21 cellular contexts compared by ENCODE assay signal in genomic region chr16:85100265-85100664, GRCh38. TPM values are rescaled to one million over a fixed set of nuclear protein-coding genes. Genes with fewer than 3 reads are reported as not detected.
DNase-seq lines count a peak whose midpoint lies in the region; ATAC-seq, FAIRE-seq and TF ChIP-seq lines count a peak whose summit lies in the region.
"Had no signal": no experiment of that assay in that cellular context is flagged by ENCODE, and none has a peak within 500 bp of the region (broad histone marks: within the 10 kb centered on the region; RNA-seq: fewer than 3 reads in every experiment).

No MANE protein-coding gene starts in this region.

- CTCF ChIA-PET in HEK293 (lab: Yijun Ruan, JAX) (interaction anchor here (0.6 kb wide), 1 partner anchor 57 kb away, joined by 3 read pairs; no protein-coding TSS in a partner anchor), K562 (lab: Yijun Ruan, JAX; ENCODE audit: low intra/inter-chr PET ratio) (no interaction called here)

- H2AFZ ChIP-seq in K562 (ENCODE audit: low read depth, low read length): no peak overlapping the region
- H2AFZ ChIP-seq in osteoblast (ENCODE audit: low read length): no peak overlapping the region

- TF ChIP-seq EP300 in K562 (IDR thresholded peaks at IDR 0.05; ENCODE audit: low read length) (no peak), stomach (IDR thresholded peaks at IDR 0.05) (no peak)

- FAIRE-seq in K562 (lab: Jason Lieb, UNC): no peak
- FAIRE-seq: GM12891, GM18507, H54 had no signal

- 0 out of 2 replicates have a peak, but pooled peaks cover 7% of the 10 kb centered on the region for H4K20me1 ChIP-seq in K562 (replicated peaks; ENCODE audit: control insufficient read depth, insufficient read depth, low read length)
- H4K20me1 ChIP-seq in osteoblast (ENCODE audit: insufficient read depth, low read length): no peaks in the 10 kb centered on the region

- BruUV-seq in K562 (replicated peaks; lab: Mats Ljungman, UMichigan): no TSS peak

- intact Hi-C loops in K562 (cut with micrococcal nuclease) (no loop called here), stomach (cut with DNase I; ENCODE audit: low total_unique reads) (no loop called here)

- H3K27me3 ChIP-seq in K562 (ENCODE audit: control insufficient read depth in 2 of 2, insufficient read depth in 2 of 2, low read length in 2 of 2): peaks cover 40 to 41% of the 10 kb centered on the region in 2 experiments
- H3K27me3 ChIP-seq in osteoblast (ENCODE audit: insufficient read depth, low read length): peaks cover 32% of the 10 kb centered on the region
- H3K27me3 ChIP-seq in stomach: peaks cover 0 to 15% (median 0%) of the 10 kb centered on the region in 3 donors

- TF ChIP-seq CTCF in HEK293 (tag by site-specific recombination; IDR thresholded peaks at IDR 0.05) (no peak), K562 (IDR thresholded peaks at IDR 0.05 in 2 of 3, conservative IDR thresholded peaks at IDR 0.05 in 1 of 3; ENCODE audit: insufficient read depth in 2 of 3, low read depth in 1 of 3, low read length in 3 of 3) (no peak), osteoblast (IDR thresholded peaks at IDR 0.05; ENCODE audit: extremely low read depth, low read depth, low read length) (no peak), stomach (IDR thresholded peaks at IDR 0.05) (no peak)

- no peaks in the 10 kb centered on the region for H3K36me3 ChIP-seq in HEK293 (ENCODE audit: control insufficient read depth in 2 of 2, insufficient read depth in 1 of 2, low read length in 2 of 2)
- H3K36me3 ChIP-seq in K562 (ENCODE audit: control insufficient read depth, insufficient read depth, low read length): no peaks in the 10 kb centered on the region
- H3K36me3 ChIP-seq in osteoblast (ENCODE audit: insufficient read depth, low read length): no peaks in the 10 kb centered on the region
- H3K36me3 ChIP-seq in stomach: no peaks in the 10 kb centered on the region
- H3K36me3 ChIP-seq: HAP-1 had no signal

- WGBS in K562 (ENCODE audit: insufficient coverage, low coverage, missing lambda C conversion rate): 29% methylated on average over 10 of the region's 10 CpGs
- 90 to 97% (median 93%) methylated on average over 10 of the region's 10 CpGs for WGBS in stomach, 5 donors

- no peak overlapping the region for H3K9ac ChIP-seq in K562 (ENCODE audit: insufficient read depth in 1 of 2, low read depth in 2 of 2, low read length in 2 of 2)

- no peaks in the 10 kb centered on the region for H3K4me1 ChIP-seq in HEK293 (ENCODE audit: control insufficient read depth, insufficient read depth, low read length)
- H3K4me1 ChIP-seq in K562 (replicated peaks in 1 of 2; ENCODE audit: control insufficient read depth in 2 of 2, insufficient read depth in 2 of 2, low read length in 2 of 2): peaks cover 0 to 4% of the 10 kb centered on the region in 2 experiments; a peak in 2 of 5 replicates
- no peaks in the 10 kb centered on the region for H3K4me1 ChIP-seq in osteoblast (ENCODE audit: insufficient read depth, low read length)
- H3K4me1 ChIP-seq in stomach: peaks cover 0 to 7% (median 0%) of the 10 kb centered on the region in 4 donors

- TF ChIP-seq RAD21 in K562 (CRISPR knock-in tag; conservative IDR thresholded peaks at IDR 0.05 in 1 of 2, IDR thresholded peaks at IDR 0.05 in 1 of 2): no peak

- H3K79me2 ChIP-seq in K562 (ENCODE audit: control insufficient read depth, insufficient read depth, low read length) (no peaks in the 10 kb centered on the region), osteoblast (ENCODE audit: insufficient read depth, low read length) (no peaks in the 10 kb centered on the region)

- ATAC-seq in K562: no peak
- no peak for ATAC-seq in GM21381 (IDR thresholded peaks at IDR 0.05; ENCODE audit: unreplicated experiment)

- DNase-seq in K562 (ENCODE audit: extremely low read depth in 1 of 4, low spot score in 3 of 4): no peak
- peak; percentile 30 for DNase-seq in osteoblast (ENCODE audit: insufficient read length, low spot score, missing footprints)
- no peak for DNase-seq in stomach
- DNase-seq in foreskin melanocyte: no peak
- DNase-seq: C1 segment of cervical spinal cord; Calu3; CD4-positive, alpha-beta memory T cell; COR-L47; DMS53; DMS79 treated with DMSO at 0.1 percent for 48 hours; GF-D8; GOT3 had no signal

- no peak overlapping the region for H3K4me3 ChIP-seq in HEK293 (ENCODE audit: low read depth, low read length)
- H3K4me3 ChIP-seq in K562: no peak overlapping the region
- H3K4me3 ChIP-seq in osteoblast (ENCODE audit: insufficient read depth, low read length): no peak overlapping the region
- H3K4me3 ChIP-seq in stomach: no peak overlapping the region
- H3K4me3 ChIP-seq: HAP-1 had no signal

- POLR2A ChIA-PET in HEK293 (lab: Yijun Ruan, JAX) (no interaction called here), K562 (lab: Yijun Ruan, JAX) (interaction anchor here (1.1 to 1.6 kb wide), 2 partner anchors 9 to 89 kb away, joined by 3 to 4 read pairs; partner anchors contain the start of gene ZDHHC7)

- no peaks in the 10 kb centered on the region for H3K9me1 ChIP-seq in K562 (ENCODE audit: control insufficient read depth, insufficient read depth, low read length)

- in situ Hi-C loops in K562 (cut with MboI): loop anchor here (5.0 to 25.0 kb wide), 2 partner anchors 337 to 912 kb away; no protein-coding TSS in a partner anchor

- H3K9me3 ChIP-seq in HEK293 (ENCODE audit: control insufficient read depth, insufficient read depth, low read depth, low read length) (no peaks in the 10 kb centered on the region), K562 (replicated peaks; ENCODE audit: control insufficient read depth, insufficient read depth, low read depth, low read length) (no peaks in the 10 kb centered on the region), osteoblast (ENCODE audit: low read depth, low read length) (no peaks in the 10 kb centered on the region), stomach (no peaks in the 10 kb centered on the region)
- H3K9me3 ChIP-seq: HAP-1 had no signal

- no peak overlapping the region for H3K4me2 ChIP-seq in K562 (ENCODE audit: insufficient read depth, low read length)
- no peak overlapping the region for H3K4me2 ChIP-seq in osteoblast (ENCODE audit: insufficient read depth, low read length)

- no peak overlapping the region for H3K27ac ChIP-seq in HEK293 (ENCODE audit: extremely low read depth, low read depth, low read length)
- H3K27ac ChIP-seq in K562 (ENCODE audit: extremely low read depth, low read depth, low read length): no peak overlapping the region
- H3K27ac ChIP-seq in osteoblast (ENCODE audit: low read depth, low read length): no peak overlapping the region
- H3K27ac ChIP-seq in stomach: no peak overlapping the region

- TF ChIP-seq POLR2A in K562 (conservative IDR thresholded peaks at IDR 0.05) (no peak), stomach (IDR thresholded peaks at IDR 0.05) (no peak)

TF ChIP-seq in HEK293, 187 proteins besides CTCF, POLR2A, EP300 and RAD21 (continues in another document):
- no peak for TF ChIP-seq BCL6B (tag by site-specific recombination; IDR thresholded peaks at IDR 0.05)

TF ChIP-seq in K562, 482 proteins besides CTCF, POLR2A, EP300 and RAD21 (continues in another document):
- TF ChIP-seq ZFP36 (IDR thresholded peaks at IDR 0.05; ENCODE audit: low read depth, low read length, partially characterized antibody): peak; percentile 64
- TF ChIP-seq NFIX (CRISPR knock-in tag; IDR thresholded peaks at IDR 0.05; ENCODE audit: low read depth): no peak
- no peak for TF ChIP-seq TARDBP (IDR thresholded peaks at IDR 0.05)
- no peak for TF ChIP-seq BMI1 (IDR thresholded peaks at IDR 0.05; ENCODE audit: low read length)
- TF ChIP-seq TCFL5 (CRISPR knock-in tag; conservative IDR thresholded peaks at IDR 0.05): no peak
- no peak for TF ChIP-seq MAX (CRISPR knock-in tag; IDR thresholded peaks at IDR 0.05)
- no peak for TF ChIP-seq SP2 (IDR thresholded peaks at IDR 0.05; ENCODE audit: extremely low read depth, low read depth, low read length, poor library complexity, severe bottlenecking)
- TF ChIP-seq PHTF2 (CRISPR knock-in tag; IDR thresholded peaks at IDR 0.05): no peak
- TF ChIP-seq TCF15 (CRISPR knock-in tag; IDR thresholded peaks at IDR 0.05): no peak
- TF ChIP-seq KDM1A (IDR thresholded peaks at IDR 0.05): 0 out of 4 replicates have a peak, but pooled peaks of 1 of the 2 experiments have one; percentile 21

RNA-seq across cellular contexts. Expression of gene CIBAR2, which starts 12.0 kb away (rescaled TPM):
- total RNA-seq in K562 (2011; cell fraction: chromatin; rRNA removed; ENCODE audit: low replicate concordance): not detected in 2 replicates
- total RNA-seq in K562 (2011; cell fraction: nucleolus; rRNA removed): not detected in 2 replicates
- total RNA-seq in K562 (2011; cell fraction: nucleoplasm; rRNA removed): not detected in 2 replicates
- total RNA-seq in K562 (2014; rRNA removed) (not detected in 2 replicates), K562 (2014; rRNA removed; fragmentation: Illumina TruSeq; extraction: Trizol) (not detected in 2 replicates), K562 (2015; rRNA removed; fragmentation: Illumina TruSeq; extraction: Trizol) (not detected in 2 replicates), K562 (2021) (not detected in 2 replicates), osteoblast (under 0.01 TPM in 1 of 2 replicates, not detected in the other), stomach (10 to 100 TPM in 1 of 5 donors, not detected in 4; 54.0 TPM)
- polyA plus RNA-seq in K562 (2011; rRNA removed) (not detected in 2 replicates), K562 (2014; fragmentation: Illumina TruSeq; extraction: Trizol) (not detected in 2 replicates), K562 (2014; fragmentation: Nextera tagmentation; extraction: Ambion mirVana) (not detected), K562 (2014; rRNA removed) (not detected in 2 replicates), stomach (1 to 10 TPM in 1 of 3 donors, not detected in 2; 1.5 TPM)
- not detected in 2 replicates for polyA plus RNA-seq in K562 (2011; cell fraction: cytosol; rRNA removed)
- not detected in 2 replicates for polyA plus RNA-seq in K562 (2011; cell fraction: nucleus; rRNA removed)
- not detected in 2 replicates for polyA plus RNA-seq in K562 (2012)
- not detected in 2 replicates for polyA minus RNA-seq in K562 (2011; rRNA and poly(A)+ RNA removed)
- not detected in 2 replicates for polyA minus RNA-seq in K562 (2011; cell fraction: cytosol; rRNA and poly(A)+ RNA removed)
- polyA minus RNA-seq in K562 (2011; cell fraction: nucleus; rRNA and poly(A)+ RNA removed): not detected in 2 replicates
- total RNA-seq: A172; A673; Calu3; CD4-positive, alpha-beta memory T cell; Daoy had no signal
- polyA plus RNA-seq: CD4-positive, alpha-beta memory T cell had no signal
